1 cellular context compared by ENCODE assay signal in genomic region chr17:41013181-41013580, GRCh38.
TF ChIP-seq lines count a peak whose summit lies in the region.

No MANE protein-coding gene starts in this region.

TF ChIP-seq in A549, 52 proteins besides CTCF, POLR2A, EP300 and RAD21 (continued from another document):
- TF ChIP-seq RARB (CRISPR knock-in tag; IDR thresholded peaks at IDR 0.05): no peak
- no peak for TF ChIP-seq MAZ (IDR thresholded peaks at IDR 0.05; ENCODE audit: borderline replicate concordance, low read depth, low read length)
- no peak for TF ChIP-seq HMGXB4 (CRISPR knock-in tag; IDR thresholded peaks at IDR 0.05; ENCODE audit: borderline replicate concordance)
- TF ChIP-seq KDM1A (IDR thresholded peaks at IDR 0.05; ENCODE audit: low read depth): no peak
- TF ChIP-seq GATA3 (IDR thresholded peaks at IDR 0.05; ENCODE audit: borderline replicate concordance): no peak
- TF ChIP-seq ZSCAN20 (CRISPR knock-in tag; IDR thresholded peaks at IDR 0.05): no peak
- no peak for TF ChIP-seq PHF8 (IDR thresholded peaks at IDR 0.05; ENCODE audit: borderline replicate concordance, low read depth)
- TF ChIP-seq ZC3H11A (IDR thresholded peaks at IDR 0.05): no peak
